Comparison of ENCODE assay signal across 8 cellular contexts in genomic region chr12:47078733-47079364, GRCh38.
A peak's percentile ranks its signal among the peaks of the same experiment; 100 is the strongest.
DNase-seq lines count a peak whose midpoint lies in the region; ATAC-seq and TF ChIP-seq lines count a peak whose summit lies in the region.

No MANE protein-coding gene starts in this region.

- H4K20me1 ChIP-seq in KMS-11 (ENCODE audit: insufficient read depth) = no peaks in the 10 kb centered on the region

- no peak overlapping the region for H3K9ac ChIP-seq in KMS-11

- H3K4me1 ChIP-seq in KMS-11 (ENCODE audit: low read depth, poor library complexity, severe bottlenecking) (no peaks in the 10 kb centered on the region), neutrophil (ENCODE audit: control insufficient read depth in 1 of 2, insufficient read depth in 1 of 2, low read depth in 1 of 2, low read length in 1 of 2) (peaks cover 30 to 34% of the 10 kb centered on the region in 2 experiments)

- no peak for TF ChIP-seq CTCF in KMS-11 (conservative IDR thresholded peaks at IDR 0.05; ENCODE audit: low read depth, low read length)
- no peak for TF ChIP-seq CTCF in neutrophil (IDR thresholded peaks at IDR 0.05)

- no peak overlapping the region for H3K4me3 ChIP-seq in KMS-11 (IDR thresholded peaks at IDR 0.05; ENCODE audit: insufficient read depth, low read depth, low read length)
- H3K4me3 ChIP-seq in neutrophil (ENCODE audit: low read depth in 1 of 2, low read length in 1 of 2) = peak overlapping the region; percentile 57 to 58

- no peak for ATAC-seq in GM21526 (IDR thresholded peaks at IDR 0.05; ENCODE audit: low FRiP score, unreplicated experiment)

- H3K27ac ChIP-seq in KMS-11 (no peak overlapping the region), neutrophil (no peak overlapping the region)

- DNase-seq in AG20443 (ENCODE audit: low spot score) = peak; percentile 47
- peak; percentile 56 for DNase-seq in activated CD8-positive, alpha-beta memory T cell treated with anti-CD3 and anti-CD28 coated beads, Interleukin-2, amount 50 U/mL, for 4 hours
- DNase-seq in fibroblast of peridontal ligament (ENCODE audit: extremely low read depth) = peak; percentile 12
- DNase-seq in NAMALWA (ENCODE audit: low spot score) = no peak
- no peak for DNase-seq in NCI-H2081 (lab: John Stamatoyannopoulos, UW)

- no peaks in the 10 kb centered on the region for H3K36me3 ChIP-seq in KMS-11 (ENCODE audit: insufficient read depth)
- no peaks in the 10 kb centered on the region for H3K36me3 ChIP-seq in neutrophil

- no peaks in the 10 kb centered on the region for H3K27me3 ChIP-seq in KMS-11 (ENCODE audit: insufficient read depth, low read depth)
- H3K27me3 ChIP-seq in neutrophil = peaks cover 86% of the 10 kb centered on the region

- no peaks in the 10 kb centered on the region for H3K9me3 ChIP-seq in neutrophil

- peak overlapping the region; percentile 57 for H3K4me2 ChIP-seq in KMS-11

- no peaks in the 10 kb centered on the region for H3K79me2 ChIP-seq in KMS-11 (ENCODE audit: insufficient read depth, low read depth)

- peak overlapping the region; percentile 79 for H2AFZ ChIP-seq in KMS-11 (ENCODE audit: low read depth)

Comparison
In these comparisons a context has a peak if more than half of its experiments do, and no peak if none do; other contexts are left out.
1. DNase-seq: peak in AG20443 (single experiment), activated CD8-positive, alpha-beta memory T cell treated with anti-CD3 and anti-CD28 coated beads, Interleukin-2, amount 50 U/mL, for 4 hours (single experiment) and fibroblast of peridontal ligament (single experiment); none in NAMALWA (single experiment) and NCI-H2081 (0 of 2).